Comparison of ENCODE assay signal across 27 cellular contexts in genomic region chr6:127937747-127938146, GRCh38. TPM values are rescaled to one million over a fixed set of nuclear protein-coding genes. Genes with fewer than 3 reads are reported as not detected.
DNase-seq lines count a peak whose midpoint lies in the region; ATAC-seq and TF ChIP-seq lines count a peak whose summit lies in the region.
"Had no signal": no experiment of that assay in that cellular context is flagged by ENCODE, and none has a peak within 500 bp of the region (broad histone marks: within the 10 kb centered on the region; RNA-seq: fewer than 3 reads in every experiment).

No MANE protein-coding gene starts in this region.

- DNase-seq in activated CD8-positive, alpha-beta T cell treated with anti-CD3 and anti-CD28 coated beads for 36 hours = no peak
- no peak for DNase-seq in activated CD8-positive, alpha-beta T cell treated with anti-CD3 and anti-CD28 coated beads, Interleukin-2, amount 10 ng/mL, durations not matched to agents 7 days and 5 days
- DNase-seq in GM23338 (ENCODE audit: low spot score) (no peak), retina (no peak), NCI-H774 (lab: John Stamatoyannopoulos, UW) (no peak)
- no peak for DNase-seq in natural killer cell treated with Interleukin-12 subunit alpha and Interleukin-12 subunit beta and Interleukin-15 and Interleukin-18, amount 100 ng/mL, for 72 hours (ENCODE audit: low spot score)
- DNase-seq in activated T-helper 2 cell treated with anti-CD3 and anti-CD28 coated beads, Interferon-gamma antibody, Interleukin-2, Interleukin-4, amounts not matched to agents 10 μg/mL and 5 μg/mL and 100 μg/mL, durations not matched to agents 14 hours and 24 hours and 36 hours (ENCODE audit: low spot score) = no peak
- DNase-seq: activated CD4-positive, alpha-beta memory T cell treated with anti-CD3 and anti-CD28 coated beads, Interleukin-2, amount 10 ng/mL, durations not matched to agents 7 days and 5 days; activated CD4-positive, CD25-positive, alpha-beta regulatory T cell; activated gamma-delta T cell treated with Interleukin-2 at 50 U/mL for 16 hours; amniotic stem cell; Karpas-422; left lung; NCI-H1694 treated with DMSO at 0.1 percent for 48 hours; NCI-H2171; NCI-H510A; NK-92 treated with Interleukin-12 subunit alpha and Interleukin-12 subunit beta, amount 100 ng/mL, for 24 hours; occipital lobe; SHP77; small intestine; transverse colon had no signal

- no peak for TF ChIP-seq CTCF in activated CD8-positive, alpha-beta T cell treated with anti-CD3 and anti-CD28 coated beads for 36 hours (IDR thresholded peaks at IDR 0.05)
- no peak for TF ChIP-seq CTCF in GM23338 (conservative IDR thresholded peaks at IDR 0.05; ENCODE audit: low read depth in 2 of 2)

- ATAC-seq in activated CD8-positive, alpha-beta T cell treated with anti-CD3 and anti-CD28 coated beads for 36 hours = no peak
- no peak for ATAC-seq in activated CD8-positive, alpha-beta T cell treated with anti-CD3 and anti-CD28 coated beads, Interleukin-2, amount 10 ng/mL, durations not matched to agents 7 days and 5 days
- ATAC-seq in GM23338 = no peak
- no peak for ATAC-seq in activated T-helper 17 cell treated with anti-CD3 and anti-CD28 coated beads, Interleukin-2, amount 50 U/mL, for 72 hours (replicated peaks)
- no peak for ATAC-seq in natural killer cell treated with Interleukin-12 subunit alpha and Interleukin-12 subunit beta and Interleukin-15 and Interleukin-18, amount 100 ng/mL, for 72 hours
- ATAC-seq: A549, left lung, Panc1 had no signal

- H3K4me1 ChIP-seq in GM23338 (ENCODE audit: insufficient read depth) = no peaks in the 10 kb centered on the region
- H3K4me1 ChIP-seq: breast epithelium had no signal

- H3K4me2 ChIP-seq in GM23338 = no peak overlapping the region
- H3K4me2 ChIP-seq: A549 had no signal

- no peaks in the 10 kb centered on the region for H3K27me3 ChIP-seq in GM23338 (ENCODE audit: insufficient read depth)
- H3K27me3 ChIP-seq: breast epithelium, left lung, transverse colon had no signal

- H3K9me2 ChIP-seq in GM23338 (ENCODE audit: insufficient read depth) = no peaks in the 10 kb centered on the region

- POLR2A ChIA-PET in activated CD8-positive, alpha-beta T cell treated with anti-CD3 and anti-CD28 coated beads for 36 hours (lab: Charles Lee) = interaction anchor here (0.6 to 1.3 kb wide), 3 partner anchors 29 to 37 kb away, joined by 3 read pairs; partner anchors contain the start of gene THEMIS
- POLR2A ChIA-PET in activated CD8-positive, alpha-beta T cell treated with anti-CD3 and anti-CD28 coated beads, Interleukin-2, amount 10 ng/mL, durations not matched to agents 7 days and 5 days (lab: Charles Lee) = interaction anchor here (1.7 kb wide), 1 partner anchor 13 kb away, joined by 7 read pairs; no protein-coding TSS in a partner anchor

- H3K4me3 ChIP-seq in GM23338 = no peak overlapping the region
- H3K4me3 ChIP-seq: A549, breast epithelium, left lung, transverse colon had no signal

- H3K4me3 Mint-ChIP-seq in activated CD8-positive, alpha-beta T cell treated with anti-CD3 and anti-CD28 coated beads for 36 hours = no peak overlapping the region
- H3K4me3 Mint-ChIP-seq in activated CD8-positive, alpha-beta T cell treated with anti-CD3 and anti-CD28 coated beads, Interleukin-2, amount 10 ng/mL, durations not matched to agents 7 days and 5 days = no peak overlapping the region
- no peak overlapping the region for H3K4me3 Mint-ChIP-seq in GM23338
- H3K4me3 Mint-ChIP-seq in activated T-helper 17 cell treated with anti-CD3 and anti-CD28 coated beads, Interleukin-2, amount 50 U/mL, for 72 hours = peak overlapping the region; percentile 54
- peak overlapping the region; percentile 35 for H3K4me3 Mint-ChIP-seq in natural killer cell treated with Interleukin-12 subunit alpha and Interleukin-12 subunit beta and Interleukin-15 and Interleukin-18, amount 100 ng/mL, for 72 hours
- H3K4me3 Mint-ChIP-seq in activated T-helper 2 cell treated with anti-CD3 and anti-CD28 coated beads, Interferon-gamma antibody, Interleukin-2, Interleukin-4, amounts not matched to agents 10 μg/mL and 5 μg/mL and 100 μg/mL, durations not matched to agents 14 hours and 24 hours and 36 hours (ENCODE audit: low read depth) = no peak overlapping the region
- H3K4me3 Mint-ChIP-seq: activated CD4-positive, alpha-beta memory T cell treated with anti-CD3 and anti-CD28 coated beads, Interleukin-2, amount 10 ng/mL, durations not matched to agents 7 days and 5 days had no signal

- no peaks in the 10 kb centered on the region for H3K27me3 Mint-ChIP-seq in activated CD8-positive, alpha-beta T cell treated with anti-CD3 and anti-CD28 coated beads for 36 hours
- H3K27me3 Mint-ChIP-seq in activated CD8-positive, alpha-beta T cell treated with anti-CD3 and anti-CD28 coated beads, Interleukin-2, amount 10 ng/mL, durations not matched to agents 7 days and 5 days (ENCODE audit: low read depth) = no peaks in the 10 kb centered on the region
- no peaks in the 10 kb centered on the region for H3K27me3 Mint-ChIP-seq in GM23338 (ENCODE audit: insufficient read depth, low read depth, poor library complexity)
- H3K27me3 Mint-ChIP-seq in activated T-helper 17 cell treated with anti-CD3 and anti-CD28 coated beads, Interleukin-2, amount 50 U/mL, for 72 hours = no peaks in the 10 kb centered on the region
- H3K27me3 Mint-ChIP-seq in natural killer cell treated with Interleukin-12 subunit alpha and Interleukin-12 subunit beta and Interleukin-15 and Interleukin-18, amount 100 ng/mL, for 72 hours = no peaks in the 10 kb centered on the region
- no peaks in the 10 kb centered on the region for H3K27me3 Mint-ChIP-seq in activated T-helper 2 cell treated with anti-CD3 and anti-CD28 coated beads, Interferon-gamma antibody, Interleukin-2, Interleukin-4, amounts not matched to agents 10 μg/mL and 5 μg/mL and 100 μg/mL, durations not matched to agents 14 hours and 24 hours and 36 hours (ENCODE audit: low read depth)
- H3K27me3 Mint-ChIP-seq: activated CD4-positive, alpha-beta memory T cell treated with anti-CD3 and anti-CD28 coated beads, Interleukin-2, amount 10 ng/mL, durations not matched to agents 7 days and 5 days had no signal

- no peaks in the 10 kb centered on the region for H4K20me1 ChIP-seq in GM23338 (replicated peaks; ENCODE audit: insufficient read depth)

- 0 out of 2 replicates have a peak, but pooled peaks cover 3% of the 10 kb centered on the region for H3K36me3 ChIP-seq in GM23338 (ENCODE audit: insufficient read depth)
- H3K36me3 ChIP-seq: breast epithelium, left lung, transverse colon had no signal

- peaks cover 25% of the 10 kb centered on the region for H3K36me3 Mint-ChIP-seq in activated CD8-positive, alpha-beta T cell treated with anti-CD3 and anti-CD28 coated beads for 36 hours (ENCODE audit: low read depth)
- H3K36me3 Mint-ChIP-seq in activated CD8-positive, alpha-beta T cell treated with anti-CD3 and anti-CD28 coated beads, Interleukin-2, amount 10 ng/mL, durations not matched to agents 7 days and 5 days (ENCODE audit: low read depth) = peaks cover 42% of the 10 kb centered on the region
- peaks cover 10% of the 10 kb centered on the region for H3K36me3 Mint-ChIP-seq in GM23338 (ENCODE audit: low read depth)
- H3K36me3 Mint-ChIP-seq in activated T-helper 17 cell treated with anti-CD3 and anti-CD28 coated beads, Interleukin-2, amount 50 U/mL, for 72 hours (ENCODE audit: low read depth) = peaks cover 7% of the 10 kb centered on the region
- peaks cover 13% of the 10 kb centered on the region for H3K36me3 Mint-ChIP-seq in natural killer cell treated with Interleukin-12 subunit alpha and Interleukin-12 subunit beta and Interleukin-15 and Interleukin-18, amount 100 ng/mL, for 72 hours
- H3K36me3 Mint-ChIP-seq in activated T-helper 2 cell treated with anti-CD3 and anti-CD28 coated beads, Interferon-gamma antibody, Interleukin-2, Interleukin-4, amounts not matched to agents 10 μg/mL and 5 μg/mL and 100 μg/mL, durations not matched to agents 14 hours and 24 hours and 36 hours (ENCODE audit: low read depth) = peaks cover 25% of the 10 kb centered on the region

- no peaks in the 10 kb centered on the region for H3F3A ChIP-seq in GM23338 (replicated peaks; ENCODE audit: low read depth)

- H3K27ac Mint-ChIP-seq in activated CD8-positive, alpha-beta T cell treated with anti-CD3 and anti-CD28 coated beads for 36 hours = peak overlapping the region; percentile 28
- H3K27ac Mint-ChIP-seq in activated CD8-positive, alpha-beta T cell treated with anti-CD3 and anti-CD28 coated beads, Interleukin-2, amount 10 ng/mL, durations not matched to agents 7 days and 5 days = no peak overlapping the region
- peak overlapping the region; percentile 93 for H3K27ac Mint-ChIP-seq in GM23338
- peak overlapping the region; percentile 97 for H3K27ac Mint-ChIP-seq in activated T-helper 17 cell treated with anti-CD3 and anti-CD28 coated beads, Interleukin-2, amount 50 U/mL, for 72 hours
- peak overlapping the region; percentile 68 to 85 for H3K27ac Mint-ChIP-seq in natural killer cell treated with Interleukin-12 subunit alpha and Interleukin-12 subunit beta and Interleukin-15 and Interleukin-18, amount 100 ng/mL, for 72 hours
- H3K27ac Mint-ChIP-seq in activated T-helper 2 cell treated with anti-CD3 and anti-CD28 coated beads, Interferon-gamma antibody, Interleukin-2, Interleukin-4, amounts not matched to agents 10 μg/mL and 5 μg/mL and 100 μg/mL, durations not matched to agents 14 hours and 24 hours and 36 hours = no peak overlapping the region
- H3K27ac Mint-ChIP-seq: activated CD4-positive, alpha-beta memory T cell treated with anti-CD3 and anti-CD28 coated beads, Interleukin-2, amount 10 ng/mL, durations not matched to agents 7 days and 5 days had no signal

- peaks cover 11% of the 10 kb centered on the region for H3K9me3 Mint-ChIP-seq in activated CD8-positive, alpha-beta T cell treated with anti-CD3 and anti-CD28 coated beads for 36 hours
- H3K9me3 Mint-ChIP-seq in activated CD8-positive, alpha-beta T cell treated with anti-CD3 and anti-CD28 coated beads, Interleukin-2, amount 10 ng/mL, durations not matched to agents 7 days and 5 days (ENCODE audit: insufficient read depth) = peaks cover 12% of the 10 kb centered on the region
- peaks cover 9% of the 10 kb centered on the region for H3K9me3 Mint-ChIP-seq in GM23338
- H3K9me3 Mint-ChIP-seq in activated T-helper 17 cell treated with anti-CD3 and anti-CD28 coated beads, Interleukin-2, amount 50 U/mL, for 72 hours = peaks cover 6% of the 10 kb centered on the region
- H3K9me3 Mint-ChIP-seq in natural killer cell treated with Interleukin-12 subunit alpha and Interleukin-12 subunit beta and Interleukin-15 and Interleukin-18, amount 100 ng/mL, for 72 hours = no peaks in the 10 kb centered on the region
- H3K9me3 Mint-ChIP-seq in activated T-helper 2 cell treated with anti-CD3 and anti-CD28 coated beads, Interferon-gamma antibody, Interleukin-2, Interleukin-4, amounts not matched to agents 10 μg/mL and 5 μg/mL and 100 μg/mL, durations not matched to agents 14 hours and 24 hours and 36 hours = peaks cover 15% of the 10 kb centered on the region

- H2AFZ ChIP-seq in GM23338 = no peak overlapping the region

- H3K79me2 ChIP-seq in GM23338 (replicated peaks; ENCODE audit: insufficient read depth) = no peaks in the 10 kb centered on the region

- intact Hi-C loops in activated CD8-positive, alpha-beta T cell treated with anti-CD3 and anti-CD28 coated beads for 36 hours (cut with micrococcal nuclease) = no loop called here
- intact Hi-C loops in activated T-helper 2 cell treated with anti-CD3 and anti-CD28 coated beads, Interferon-gamma antibody, Interleukin-2, Interleukin-4, amounts not matched to agents 10 μg/mL and 5 μg/mL and 100 μg/mL, durations not matched to agents 14 hours and 24 hours and 36 hours (cut with micrococcal nuclease) = loop anchor here (1.0 kb wide), 2 partner anchors 14 to 35 kb away; no protein-coding TSS in a partner anchor

- CTCF ChIA-PET in activated CD8-positive, alpha-beta T cell treated with anti-CD3 and anti-CD28 coated beads for 36 hours (lab: Charles Lee) = interaction anchor here (1.4 to 1.9 kb wide), 3 partner anchors 12 to 28 kb away, joined by 3 to 7 read pairs (median 5); no protein-coding TSS in a partner anchor
- CTCF ChIA-PET in activated CD8-positive, alpha-beta T cell treated with anti-CD3 and anti-CD28 coated beads, Interleukin-2, amount 10 ng/mL, durations not matched to agents 7 days and 5 days (lab: Charles Lee) = interaction anchor here (1.1 to 5.2 kb wide), 3 partner anchors 13 to 21 kb away, joined by 3 to 38 read pairs (median 3); no protein-coding TSS in a partner anchor

- H3K27ac ChIP-seq in GM23338 (ENCODE audit: low read depth) = no peak overlapping the region
- H3K27ac ChIP-seq: breast epithelium, left lung, transverse colon had no signal

- peaks cover 73% of the 10 kb centered on the region for H3K4me1 Mint-ChIP-seq in activated CD8-positive, alpha-beta T cell treated with anti-CD3 and anti-CD28 coated beads for 36 hours (ENCODE audit: low read depth)
- peaks cover 63% of the 10 kb centered on the region for H3K4me1 Mint-ChIP-seq in activated CD8-positive, alpha-beta T cell treated with anti-CD3 and anti-CD28 coated beads, Interleukin-2, amount 10 ng/mL, durations not matched to agents 7 days and 5 days (ENCODE audit: low read depth)
- H3K4me1 Mint-ChIP-seq in GM23338 = peaks cover 7% of the 10 kb centered on the region; the same call in 2 of the 3 replicates
- H3K4me1 Mint-ChIP-seq in activated T-helper 17 cell treated with anti-CD3 and anti-CD28 coated beads, Interleukin-2, amount 50 U/mL, for 72 hours = peaks cover 46% of the 10 kb centered on the region
- peaks cover 8 to 32% of the 10 kb centered on the region in 2 donors for H3K4me1 Mint-ChIP-seq in natural killer cell treated with Interleukin-12 subunit alpha and Interleukin-12 subunit beta and Interleukin-15 and Interleukin-18, amount 100 ng/mL, for 72 hours (ENCODE audit: low read depth in 2 of 2)
- H3K4me1 Mint-ChIP-seq in activated T-helper 2 cell treated with anti-CD3 and anti-CD28 coated beads, Interferon-gamma antibody, Interleukin-2, Interleukin-4, amounts not matched to agents 10 μg/mL and 5 μg/mL and 100 μg/mL, durations not matched to agents 14 hours and 24 hours and 36 hours (ENCODE audit: low read depth) = peaks cover 47% of the 10 kb centered on the region

RNA-seq across cellular contexts. Expression of gene THEMIS, which starts 36.9 kb away (rescaled TPM):
- 10 to 100 TPM; 79.5 to 80.1 TPM for total RNA-seq in activated CD8-positive, alpha-beta T cell treated with anti-CD3 and anti-CD28 coated beads for 36 hours
- total RNA-seq in activated CD8-positive, alpha-beta T cell treated with anti-CD3 and anti-CD28 coated beads, Interleukin-2, amount 10 ng/mL, durations not matched to agents 7 days and 5 days = 100 to 1,000 TPM; 142 to 144 TPM
- total RNA-seq in GM23338 (2014; rRNA removed; shearing (Covaris generic)) = not detected in 2 replicates
- polyA plus RNA-seq in GM23338 (2016; fragmentation: Nextera tagmentation; extraction: Ambion mirVana) = not detected in 2 replicates
- total RNA-seq in activated T-helper 17 cell treated with anti-CD3 and anti-CD28 coated beads, Interleukin-2, amount 50 U/mL, for 72 hours = 10 to 100 TPM; 64.9 to 72.9 TPM
- 10 to 100 TPM in 1 of 2 donors, 1 to 10 TPM in 1; 3.8 to 44.2 TPM for total RNA-seq in natural killer cell treated with Interleukin-12 subunit alpha and Interleukin-12 subunit beta and Interleukin-15 and Interleukin-18, amount 100 ng/mL, for 72 hours
- 10.2 and 10.3 TPM in 2 replicates for total RNA-seq in activated T-helper 2 cell treated with anti-CD3 and anti-CD28 coated beads, Interferon-gamma antibody, Interleukin-2, Interleukin-4, amounts not matched to agents 10 μg/mL and 5 μg/mL and 100 μg/mL, durations not matched to agents 14 hours and 24 hours and 36 hours
- total RNA-seq: G401, glomerular endothelial cell had no signal
- polyA plus RNA-seq: A549 had no signal

Comparison
In these comparisons a context has a peak if more than half of its experiments do, and no peak if none do; other contexts are left out.
1. H3K27ac Mint-ChIP-seq: peak in activated CD8-positive, alpha-beta T cell treated with anti-CD3 and anti-CD28 coated beads for 36 hours (single experiment), GM23338 (single experiment), activated T-helper 17 cell treated with anti-CD3 and anti-CD28 coated beads, Interleukin-2, amount 50 U/mL, for 72 hours (single experiment) and natural killer cell treated with Interleukin-12 subunit alpha and Interleukin-12 subunit beta and Interleukin-15 and Interleukin-18, amount 100 ng/mL, for 72 hours (2 of 2); none in activated CD8-positive, alpha-beta T cell treated with anti-CD3 and anti-CD28 coated beads, Interleukin-2, amount 10 ng/mL, durations not matched to agents 7 days and 5 days (single experiment) and activated T-helper 2 cell treated with anti-CD3 and anti-CD28 coated beads, Interferon-gamma antibody, Interleukin-2, Interleukin-4, amounts not matched to agents 10 μg/mL and 5 μg/mL and 100 μg/mL, durations not matched to agents 14 hours and 24 hours and 36 hours (single experiment).
2. H3K4me3 Mint-ChIP-seq: peak in activated T-helper 17 cell treated with anti-CD3 and anti-CD28 coated beads, Interleukin-2, amount 50 U/mL, for 72 hours (single experiment) and natural killer cell treated with Interleukin-12 subunit alpha and Interleukin-12 subunit beta and Interleukin-15 and Interleukin-18, amount 100 ng/mL, for 72 hours (single experiment); none in activated CD8-positive, alpha-beta T cell treated with anti-CD3 and anti-CD28 coated beads for 36 hours (single experiment), activated CD8-positive, alpha-beta T cell treated with anti-CD3 and anti-CD28 coated beads, Interleukin-2, amount 10 ng/mL, durations not matched to agents 7 days and 5 days (single experiment), GM23338 (single experiment) and activated T-helper 2 cell treated with anti-CD3 and anti-CD28 coated beads, Interferon-gamma antibody, Interleukin-2, Interleukin-4, amounts not matched to agents 10 μg/mL and 5 μg/mL and 100 μg/mL, durations not matched to agents 14 hours and 24 hours and 36 hours (single experiment).